Comparison of ENCODE assay signal across 8 cellular contexts in the genomic region with DNA sequence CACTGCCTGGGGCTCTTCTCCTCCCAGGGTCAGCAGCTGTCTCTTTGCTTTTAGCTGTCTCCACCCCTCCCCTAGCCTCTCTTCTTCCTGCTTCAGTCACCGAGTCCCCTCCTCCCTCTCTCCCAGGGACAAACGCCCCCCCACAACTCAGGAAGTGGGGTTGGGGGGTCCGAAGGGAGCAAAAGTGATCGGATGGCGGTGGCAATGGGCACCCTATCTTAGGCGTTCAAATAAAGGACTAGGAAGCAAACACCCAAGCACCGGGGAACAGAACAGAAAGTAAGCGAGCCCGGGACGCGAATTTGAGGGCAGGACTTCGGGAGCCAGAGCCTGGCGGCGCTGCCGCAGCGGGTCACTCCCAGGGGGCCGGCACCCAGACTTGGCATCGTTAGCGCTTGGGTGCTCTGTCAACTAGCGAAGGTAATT. TPM values are rescaled to one million over a fixed set of nuclear protein-coding genes. Genes with fewer than 3 reads are reported as not detected.
A peak's percentile ranks its signal among the peaks of the same experiment; 100 is the strongest.
DNase-seq lines count a peak whose midpoint lies in the region; ATAC-seq and TF ChIP-seq lines count a peak whose summit lies in the region.

No MANE protein-coding gene starts in this region.

- H3K27me3 ChIP-seq in esophagus (ENCODE audit: control insufficient read depth in 1 of 2, insufficient read depth in 2 of 2, low read length in 2 of 2), result no peaks in the 10 kb centered on the region

- no peaks in the 10 kb centered on the region for H3K9me3 ChIP-seq in KOPT-K1 (ENCODE audit: insufficient read depth, low read length, poor library complexity, severe bottlenecking)
- H3K9me3 ChIP-seq in esophagus (ENCODE audit: control insufficient read depth in 2 of 2, insufficient read depth in 1 of 2, low read depth in 1 of 2, low read length in 1 of 2), result no peaks in the 10 kb centered on the region

- H3K36me3 ChIP-seq in KOPT-K1 (ENCODE audit: insufficient read depth, low read length), result peaks cover 25% of the 10 kb centered on the region
- H3K36me3 ChIP-seq in esophagus (ENCODE audit: control insufficient read depth in 2 of 2, insufficient read depth in 2 of 2, low read length in 1 of 2), result no peaks in the 10 kb centered on the region

- ATAC-seq in activated CD8-positive, alpha-beta T cell treated with anti-CD3 and anti-CD28 coated beads for 36 hours, result no peak
- ATAC-seq in naive thymus-derived CD8-positive, alpha-beta T cell, result peak in 1 of 2 donors; percentile 11
- no peak for ATAC-seq in GM21576 (IDR thresholded peaks at IDR 0.05; ENCODE audit: unreplicated experiment)
- no peak for ATAC-seq in GM19035 (IDR thresholded peaks at IDR 0.05; ENCODE audit: unreplicated experiment)
- no peak for ATAC-seq in GM19395 (IDR thresholded peaks at IDR 0.05; ENCODE audit: unreplicated experiment)

- peak overlapping the region; percentile 76 to 89 for H3K4me3 ChIP-seq in esophagus (ENCODE audit: low read depth in 1 of 2, low read length in 2 of 2)

- in situ Hi-C loops in Caki2 (cut with HindIII; ENCODE audit: low pct_unique_long_range_greater_than_20kb, low sequenced_read_pairs), result no loop called here

- 0 to 1% methylated on average over 20 of the region's 20 CpGs for WGBS in esophagus, 2 donors

- peaks cover 6 to 8% of the 10 kb centered on the region in 2 donors for H3K4me1 ChIP-seq in esophagus (ENCODE audit: control insufficient read depth in 2 of 2, insufficient read depth in 2 of 2, low read length in 1 of 2)

- TF ChIP-seq CTCF in activated CD8-positive, alpha-beta T cell treated with anti-CD3 and anti-CD28 coated beads for 36 hours (IDR thresholded peaks at IDR 0.05), result no peak

- H3K27ac ChIP-seq in KOPT-K1 (ENCODE audit: low read depth, low read length, poor library complexity, severe bottlenecking) (peak overlapping the region; percentile 83), esophagus (ENCODE audit: low read depth in 2 of 2, low read length in 1 of 2) (peak overlapping the region; percentile 77 to 84)

- CTCF ChIA-PET in activated CD8-positive, alpha-beta T cell treated with anti-CD3 and anti-CD28 coated beads for 36 hours (lab: Charles Lee), result interaction anchor here (0.5 to 3.2 kb wide), 4 partner anchors 30 to 194 kb away, joined by 3 to 19 read pairs (median 10); no protein-coding TSS in a partner anchor

- POLR2A ChIA-PET in activated CD8-positive, alpha-beta T cell treated with anti-CD3 and anti-CD28 coated beads for 36 hours (lab: Charles Lee), result interaction anchor here (0.6 to 3.2 kb wide), 5 partner anchors 12 to 91 kb away, joined by 3 to 25 read pairs (median 8); a partner anchor contains a TSS
- POLR2A ChIA-PET in naive thymus-derived CD8-positive, alpha-beta T cell (lab: Charles Lee), result interaction anchor here (0.7 to 3.5 kb wide), 9 partner anchors 23 to 371 kb away, joined by 3 to 25 read pairs (median 8); a partner anchor contains a TSS

- intact Hi-C loops in activated CD8-positive, alpha-beta T cell treated with anti-CD3 and anti-CD28 coated beads for 36 hours (cut with micrococcal nuclease), result loop anchor here (5.0 kb wide), 1 partner anchor 38 kb away; a partner anchor contains a TSS

- peak overlapping the region; percentile 88 for H3K27ac Mint-ChIP-seq in activated CD8-positive, alpha-beta T cell treated with anti-CD3 and anti-CD28 coated beads for 36 hours
- H3K27ac Mint-ChIP-seq in naive thymus-derived CD8-positive, alpha-beta T cell, result peak overlapping the region; percentile 76 to 98 (median 92)

- H3K9me3 Mint-ChIP-seq in activated CD8-positive, alpha-beta T cell treated with anti-CD3 and anti-CD28 coated beads for 36 hours, result no peaks in the 10 kb centered on the region
- no peaks in the 10 kb centered on the region for H3K9me3 Mint-ChIP-seq in naive thymus-derived CD8-positive, alpha-beta T cell

- peaks cover 44% of the 10 kb centered on the region for H3K4me1 Mint-ChIP-seq in activated CD8-positive, alpha-beta T cell treated with anti-CD3 and anti-CD28 coated beads for 36 hours (ENCODE audit: low read depth)
- H3K4me1 Mint-ChIP-seq in naive thymus-derived CD8-positive, alpha-beta T cell, result peaks cover 28 to 66% (median 51%) of the 10 kb centered on the region in 4 donors

- H3K27me3 Mint-ChIP-seq in activated CD8-positive, alpha-beta T cell treated with anti-CD3 and anti-CD28 coated beads for 36 hours, result no peaks in the 10 kb centered on the region
- no peaks in the 10 kb centered on the region for H3K27me3 Mint-ChIP-seq in naive thymus-derived CD8-positive, alpha-beta T cell

- H3K36me3 Mint-ChIP-seq in activated CD8-positive, alpha-beta T cell treated with anti-CD3 and anti-CD28 coated beads for 36 hours (ENCODE audit: low read depth), result peaks cover 22% of the 10 kb centered on the region
- peaks cover 0 to 13% (median 0%) of the 10 kb centered on the region in 3 donors for H3K36me3 Mint-ChIP-seq in naive thymus-derived CD8-positive, alpha-beta T cell

- peak; percentile 67 for DNase-seq in Caki2 (ENCODE audit: low read depth)
- peak; percentile 50 for DNase-seq in activated CD8-positive, alpha-beta T cell treated with anti-CD3 and anti-CD28 coated beads for 36 hours
- DNase-seq in naive thymus-derived CD8-positive, alpha-beta T cell, result peak in 6 of 10 donors; percentile 9 to 48 (median 22)

- H3K4me3 Mint-ChIP-seq in activated CD8-positive, alpha-beta T cell treated with anti-CD3 and anti-CD28 coated beads for 36 hours, result peak overlapping the region; percentile 88
- peak overlapping the region; percentile 86 to 98 (median 94) for H3K4me3 Mint-ChIP-seq in naive thymus-derived CD8-positive, alpha-beta T cell

RNA-seq across cellular contexts. Expression of a gene that starts 1.0 kb away (rescaled TPM):
- total RNA-seq in Caki2 (2014; rRNA removed; shearing (Covaris generic); ENCODE audit: low replicate concordance), result 59.3 and 60.1 TPM in 2 replicates
- 10 to 100 TPM; 36.6 to 38.0 TPM for total RNA-seq in activated CD8-positive, alpha-beta T cell treated with anti-CD3 and anti-CD28 coated beads for 36 hours
- polyA plus RNA-seq in esophagus, result 10 to 100 TPM; 11.9 to 15.0 TPM
- 10 to 100 TPM; 44.3 to 46.2 TPM for total RNA-seq in naive thymus-derived CD8-positive, alpha-beta T cell
- 1 to 10 TPM in 2 of 3 donors, under 1 TPM in 1; 0.98 to 4.9 (median 2.4) TPM for polyA plus RNA-seq in naive thymus-derived CD8-positive, alpha-beta T cell

RNA-seq across cellular contexts. Expression of a gene that starts 40.1 kb away (rescaled TPM):
- 101 and 103 TPM in 2 replicates for total RNA-seq in Caki2 (2014; rRNA removed; shearing (Covaris generic); ENCODE audit: low replicate concordance)
- total RNA-seq in activated CD8-positive, alpha-beta T cell treated with anti-CD3 and anti-CD28 coated beads for 36 hours, result 10 to 100 TPM; 33.8 to 34.3 TPM
- polyA plus RNA-seq in esophagus, result 10 to 100 TPM; 20.4 to 22.6 TPM
- total RNA-seq in naive thymus-derived CD8-positive, alpha-beta T cell, result 10 to 100 TPM; 16.3 to 16.5 TPM
- 10 to 100 TPM; 11.8 to 20.9 (median 13.2) TPM for polyA plus RNA-seq in naive thymus-derived CD8-positive, alpha-beta T cell
